9 cellular contexts compared by ENCODE assay signal in genomic region chr10:132319853-132320669, GRCh38. TPM values are rescaled to one million over a fixed set of nuclear protein-coding genes. Genes with fewer than 3 reads are reported as not detected.
DNase-seq lines count a peak whose midpoint lies in the region; ATAC-seq, FAIRE-seq and TF ChIP-seq lines count a peak whose summit lies in the region.
"Had no signal": no experiment of that assay in that cellular context is flagged by ENCODE, and none has a peak within 500 bp of the region (broad histone marks: within the 10 kb centered on the region; RNA-seq: fewer than 3 reads in every experiment).

No MANE protein-coding gene starts in this region.

- DNase-seq in SHP77 treated with DMSO at 0.1 percent for 48 hours (lab: John Stamatoyannopoulos, UW), result peak; percentile 20
- DNase-seq in SHP77 (lab: John Stamatoyannopoulos, UW), result no peak
- peak; percentile 35 to 75 for DNase-seq in HL-60 (ENCODE audit: low read depth in 1 of 2, low spot score in 1 of 2)
- DNase-seq in activated T-cell treated with anti-CD3 and anti-CD28 coated beads, Interleukin-2, amount 50 U/mL, for 4 hours, result no peak
- DNase-seq in HepG2 (ENCODE audit: low spot score), result peak; percentile 71
- no peak for DNase-seq in T-helper 17 cell
- no peak for DNase-seq in NCI-H345 (lab: John Stamatoyannopoulos, UW)

- peak overlapping the region; percentile 76 for H3K4me2 ChIP-seq in HepG2 (ENCODE audit: low read depth, low read length)

- peaks cover 9% of the 10 kb centered on the region for H3K36me3 Mint-ChIP-seq in activated T-cell treated with anti-CD3 and anti-CD28 coated beads, Interleukin-2, amount 50 U/mL, for 4 hours (ENCODE audit: insufficient read depth)
- peaks cover 5% of the 10 kb centered on the region for H3K36me3 Mint-ChIP-seq in T-helper 17 cell (ENCODE audit: low read depth)

- H3K27ac Mint-ChIP-seq in T-helper 17 cell, result no peak overlapping the region

- ATAC-seq in GM21619 (IDR thresholded peaks at IDR 0.05; ENCODE audit: unreplicated experiment), result peak; percentile 99
- ATAC-seq in activated T-cell treated with anti-CD3 and anti-CD28 coated beads, Interleukin-2, amount 50 U/mL, for 4 hours, result peak; percentile 98
- peak; percentile 92 for ATAC-seq in HepG2
- ATAC-seq in T-helper 17 cell, result no peak

- H3K27ac ChIP-seq in HL-60 (replicated peaks) (no peak overlapping the region), HepG2 (ENCODE audit: extremely low read length, insufficient read depth, low read length) (no peak overlapping the region)
- H3K27ac ChIP-seq: C4-2B had no signal

- TF ChIP-seq EP300 in HepG2 (IDR thresholded peaks at IDR 0.05; ENCODE audit: low read depth in 2 of 2, low read length in 2 of 2) (0 out of 4 replicates have a peak, but pooled peaks of 1 of the 2 experiments have one; percentile 21), HepG2 (CRISPR knock-in tag; IDR thresholded peaks at IDR 0.05; ENCODE audit: borderline replicate concordance) (no peak)

- H3K9me3 ChIP-seq in HepG2 (ENCODE audit: low read length) (no peaks in the 10 kb centered on the region), T-helper 17 cell (ENCODE audit: control insufficient read depth, low read length, poor library complexity, severe bottlenecking) (no peaks in the 10 kb centered on the region)

- no peak overlapping the region for H3K4me3 ChIP-seq in HL-60 (replicated peaks; ENCODE audit: insufficient read depth, low read length)
- peak overlapping the region in 1 of 3 experiments; percentile 39; a peak in 1 of 6 replicates for H3K4me3 ChIP-seq in HepG2 (replicated peaks in 1 of 3; ENCODE audit: insufficient read depth in 1 of 3, low read depth in 2 of 3, low read length in 3 of 3)

- H3K4me1 ChIP-seq in HepG2 (ENCODE audit: insufficient read depth, low read length), result peaks cover 26% of the 10 kb centered on the region

- no peaks in the 10 kb centered on the region for H3K36me3 ChIP-seq in HepG2 (replicated peaks in 1 of 2; ENCODE audit: control insufficient read depth in 1 of 2, insufficient read depth in 2 of 2, low read length in 2 of 2)

- CTCF ChIA-PET in HepG2 (lab: Yijun Ruan, JAX; ENCODE audit: low intra/inter-chr PET ratio, low total read pairs), result no interaction called here

- H3K4me1 Mint-ChIP-seq in activated T-cell treated with anti-CD3 and anti-CD28 coated beads, Interleukin-2, amount 50 U/mL, for 4 hours (ENCODE audit: low read depth), result peaks cover 16% of the 10 kb centered on the region
- H3K4me1 Mint-ChIP-seq in T-helper 17 cell, result peaks cover 8% of the 10 kb centered on the region

- intact Hi-C loops in HepG2 (cut with micrococcal nuclease; ENCODE audit: unreplicated experiment), result no loop called here

- no peak for TF ChIP-seq POLR2A in HepG2 (IDR thresholded peaks at IDR 0.05; ENCODE audit: insufficient read depth in 1 of 2, low read depth in 2 of 2, low read length in 2 of 2)

- no peak overlapping the region for H3K4me3 Mint-ChIP-seq in activated T-cell treated with anti-CD3 and anti-CD28 coated beads, Interleukin-2, amount 50 U/mL, for 4 hours
- no peak overlapping the region for H3K4me3 Mint-ChIP-seq in T-helper 17 cell

- H4K20me1 ChIP-seq in HepG2 (ENCODE audit: insufficient read depth, low read length), result no peaks in the 10 kb centered on the region

- H2AFZ ChIP-seq in HepG2 (ENCODE audit: low read length), result no peak overlapping the region

- in situ Hi-C loops in HepG2 (cut with HindIII; ENCODE audit: extremely low pct_ligation_motif_present, low pct_unique_long_range_greater_than_20kb), result no loop called here

- peak overlapping the region; percentile 49; the same call in 1 of the 2 replicates for H3K9ac ChIP-seq in HepG2 (ENCODE audit: insufficient read depth, low read depth, low read length)

- no peaks in the 10 kb centered on the region for H3K27me3 Mint-ChIP-seq in activated T-cell treated with anti-CD3 and anti-CD28 coated beads, Interleukin-2, amount 50 U/mL, for 4 hours (ENCODE audit: low read depth)
- H3K27me3 Mint-ChIP-seq in T-helper 17 cell, result no peaks in the 10 kb centered on the region

- WGBS in HepG2 (ENCODE audit: low lambda C conversion rate), result 22% methylated on average over 11 of the region's 15 CpGs

- H3K79me2 ChIP-seq in HepG2 (ENCODE audit: insufficient read depth, low read length), result no peaks in the 10 kb centered on the region

- no peak for TF ChIP-seq CTCF in HL-60 (IDR thresholded peaks at IDR 0.05; ENCODE audit: insufficient read depth, low read length)
- TF ChIP-seq CTCF in HepG2 (CRISPR knock-in tag; IDR thresholded peaks at IDR 0.05), result no peak

- BruUV-seq in HepG2 (replicated peaks; lab: Mats Ljungman, UMichigan), result no TSS peak

- POLR2A ChIA-PET in HepG2 (lab: Yijun Ruan, JAX), result interaction anchor here (1.0 to 1.6 kb wide), 2 partner anchors 8 to 12 kb away, joined by 3 to 4 read pairs; partner anchors contain the start of gene STK32C

- TF ChIP-seq RAD21 in HepG2 (CRISPR knock-in tag; IDR thresholded peaks at IDR 0.05), result no peak

- H3K27me3 ChIP-seq in HL-60 (ENCODE audit: insufficient read depth, poor library complexity, severe bottlenecking) (no peaks in the 10 kb centered on the region), HepG2 (ENCODE audit: control insufficient read depth in 1 of 2, insufficient read depth in 2 of 2, low read length in 2 of 2) (no peaks in the 10 kb centered on the region)

- no peaks in the 10 kb centered on the region for H3K9me3 Mint-ChIP-seq in activated T-cell treated with anti-CD3 and anti-CD28 coated beads, Interleukin-2, amount 50 U/mL, for 4 hours

- FAIRE-seq in HepG2 (lab: Jason Lieb, UNC), result peak; percentile 79

TF ChIP-seq in HepG2, 621 proteins besides CTCF, POLR2A, EP300 and RAD21 (continues in another document):
- TF ChIP-seq FOSL1 (CRISPR knock-in tag; IDR thresholded peaks at IDR 0.05; ENCODE audit: borderline replicate concordance) (peak; percentile 53; the same call in 1 of the 2 replicates), ISX (CRISPR knock-in tag; conservative IDR thresholded peaks at IDR 0.05) (no peak), FOSL2 (CRISPR knock-in tag; IDR thresholded peaks at IDR 0.05) (peak; percentile 95), GLI4 (CRISPR knock-in tag; IDR thresholded peaks at IDR 0.05; ENCODE audit: borderline replicate concordance) (no peak), MIER3 (CRISPR knock-in tag; IDR thresholded peaks at IDR 0.05; ENCODE audit: borderline replicate concordance) (0 out of 2 replicates have a peak, but pooled peaks have one; percentile 44)

RNA-seq across cellular contexts. Expression of gene LRRC27, which starts 11.9 kb away (rescaled TPM):
- total RNA-seq in activated T-cell treated with anti-CD3 and anti-CD28 coated beads, Interleukin-2, amount 50 U/mL, for 4 hours, result 1 to 10 TPM in 2 of 3 donors, under 1 TPM in 1; 0.89 to 2.0 (median 1.1) TPM
- total RNA-seq in HepG2 (2016; rRNA removed; fragmentation: Illumina TruSeq; extraction: Trizol) (3.9 and 4.6 TPM in 2 replicates), T-helper 17 cell (1 to 10 TPM; 3.5 to 7.6 TPM)
- 2.1 and 2.2 TPM in 2 replicates for total RNA-seq in HepG2 (2016; cell fraction: cytosol; rRNA removed; fragmentation: Illumina TruSeq; extraction: Trizol; ENCODE audit: low read depth)
- total RNA-seq in HepG2 (2016; cell fraction: insoluble cytoplasmic fraction; rRNA removed; fragmentation: Illumina TruSeq; extraction: Trizol), result 3.2 and 4.3 TPM in 2 replicates
- total RNA-seq in HepG2 (2016; cell fraction: membrane; rRNA removed; fragmentation: Illumina TruSeq; extraction: Trizol), result 2.1 and 2.5 TPM in 2 replicates
- total RNA-seq in HepG2 (2016; cell fraction: nucleus; rRNA removed; fragmentation: Illumina TruSeq; extraction: Trizol), result 5.9 and 7.5 TPM in 2 replicates
- 4.2 and 4.3 TPM in 2 replicates for polyA plus RNA-seq in HepG2 (2011; rRNA removed)
- 1.8 and 1.9 TPM in 2 replicates for polyA plus RNA-seq in HepG2 (2011; cell fraction: cytosol; rRNA removed)
- polyA plus RNA-seq in HepG2 (2011; cell fraction: nucleus; rRNA removed), result 14.3 and 14.5 TPM in 2 replicates
- polyA plus RNA-seq in HepG2 (2012), result 3.2 and 3.6 TPM in 2 replicates
- 0.82 and 0.88 TPM in 2 replicates for polyA plus RNA-seq in HepG2 (2016; cell fraction: cytosol; fragmentation: Illumina TruSeq; extraction: Trizol; ENCODE audit: low read depth)
- polyA plus RNA-seq in HepG2 (2016; cell fraction: insoluble cytoplasmic fraction; fragmentation: Illumina TruSeq; extraction: Trizol; ENCODE audit: low read depth), result 3.6 and 4.7 TPM in 2 replicates
- polyA plus RNA-seq in HepG2 (2016; cell fraction: membrane; fragmentation: Illumina TruSeq; extraction: Trizol; ENCODE audit: low read depth), result 2.6 and 2.7 TPM in 2 replicates
- polyA plus RNA-seq in HepG2 (2016; cell fraction: nucleus; fragmentation: Illumina TruSeq; extraction: Trizol; ENCODE audit: insufficient read depth, low read depth), result 11.7 and 14.6 TPM in 2 replicates
- 2.7 and 3.0 TPM in 2 replicates for polyA minus RNA-seq in HepG2 (2011; rRNA and poly(A)+ RNA removed; ENCODE audit: low replicate concordance)
- polyA minus RNA-seq in HepG2 (2011; cell fraction: cytosol; rRNA and poly(A)+ RNA removed), result 0.88 and 1.4 TPM in 2 replicates
- polyA minus RNA-seq in HepG2 (2011; cell fraction: nucleus; rRNA and poly(A)+ RNA removed), result 11.1 and 12.3 TPM in 2 replicates

RNA-seq across cellular contexts. Expression of gene STK32C, which starts 12.3 kb away (rescaled TPM):
- 10 to 100 TPM; 14.8 to 18.0 (median 15.3) TPM for total RNA-seq in activated T-cell treated with anti-CD3 and anti-CD28 coated beads, Interleukin-2, amount 50 U/mL, for 4 hours
- total RNA-seq in HepG2 (2016; rRNA removed; fragmentation: Illumina TruSeq; extraction: Trizol) (18.9 and 19.4 TPM in 2 replicates), T-helper 17 cell (1 to 10 TPM; 7.1 to 8.4 TPM)
- total RNA-seq in HepG2 (2016; cell fraction: cytosol; rRNA removed; fragmentation: Illumina TruSeq; extraction: Trizol; ENCODE audit: low read depth), result 6.4 and 9.0 TPM in 2 replicates
- total RNA-seq in HepG2 (2016; cell fraction: insoluble cytoplasmic fraction; rRNA removed; fragmentation: Illumina TruSeq; extraction: Trizol), result 18.5 and 19.3 TPM in 2 replicates
- total RNA-seq in HepG2 (2016; cell fraction: membrane; rRNA removed; fragmentation: Illumina TruSeq; extraction: Trizol), result 13.9 and 14.9 TPM in 2 replicates
- 8.4 and 10.8 TPM in 2 replicates for total RNA-seq in HepG2 (2016; cell fraction: nucleus; rRNA removed; fragmentation: Illumina TruSeq; extraction: Trizol)
- polyA plus RNA-seq in HepG2 (2011; rRNA removed), result 9.9 and 10.9 TPM in 2 replicates
- 7.4 and 11.6 TPM in 2 replicates for polyA plus RNA-seq in HepG2 (2011; cell fraction: cytosol; rRNA removed)
- 13.7 and 17.7 TPM in 2 replicates for polyA plus RNA-seq in HepG2 (2011; cell fraction: nucleus; rRNA removed)
- 12.0 and 12.5 TPM in 2 replicates for polyA plus RNA-seq in HepG2 (2012)
- 9.3 and 10.8 TPM in 2 replicates for polyA plus RNA-seq in HepG2 (2016; cell fraction: cytosol; fragmentation: Illumina TruSeq; extraction: Trizol; ENCODE audit: low read depth)
- 19.9 and 20.6 TPM in 2 replicates for polyA plus RNA-seq in HepG2 (2016; cell fraction: insoluble cytoplasmic fraction; fragmentation: Illumina TruSeq; extraction: Trizol; ENCODE audit: low read depth)
- polyA plus RNA-seq in HepG2 (2016; cell fraction: membrane; fragmentation: Illumina TruSeq; extraction: Trizol; ENCODE audit: low read depth), result 11.2 and 12.1 TPM in 2 replicates
- polyA plus RNA-seq in HepG2 (2016; cell fraction: nucleus; fragmentation: Illumina TruSeq; extraction: Trizol; ENCODE audit: insufficient read depth, low read depth), result 19.7 and 20.0 TPM in 2 replicates
- 10.2 and 30.6 TPM in 2 replicates for polyA minus RNA-seq in HepG2 (2011; rRNA and poly(A)+ RNA removed; ENCODE audit: low replicate concordance)
- polyA minus RNA-seq in HepG2 (2011; cell fraction: cytosol; rRNA and poly(A)+ RNA removed), result 4.4 and 5.4 TPM in 2 replicates
- polyA minus RNA-seq in HepG2 (2011; cell fraction: nucleus; rRNA and poly(A)+ RNA removed), result 6.1 and 7.1 TPM in 2 replicates

Comparison
In these comparisons a context has a peak if more than half of its experiments do, and no peak if none do; other contexts are left out.
1. DNase-seq: peak in SHP77 treated with DMSO at 0.1 percent for 48 hours (single experiment), HL-60 (2 of 2) and HepG2 (single experiment); none in SHP77 (0 of 2), activated T-cell treated with anti-CD3 and anti-CD28 coated beads, Interleukin-2, amount 50 U/mL, for 4 hours (single experiment), T-helper 17 cell (0 of 3) and NCI-H345 (single experiment).